8 cellular contexts compared by ENCODE assay signal in genomic region chr11:130145975-130146776, GRCh38. TPM values are rescaled to one million over a fixed set of nuclear protein-coding genes. Genes with fewer than 3 reads are reported as not detected.
DNase-seq lines count a peak whose midpoint lies in the region; ATAC-seq, FAIRE-seq and TF ChIP-seq lines count a peak whose summit lies in the region.

No MANE protein-coding gene starts in this region.

- ATAC-seq in HG03159 (IDR thresholded peaks at IDR 0.05; ENCODE audit: unreplicated experiment) (peak; percentile 26), GM12878 (peak; percentile 67), aorta (ENCODE audit: low FRiP score) (peak; percentile 58), GM21381 (IDR thresholded peaks at IDR 0.05; ENCODE audit: unreplicated experiment) (no peak), HG03442 (IDR thresholded peaks at IDR 0.05; ENCODE audit: unreplicated experiment) (no peak)
- ATAC-seq in activated T-cell treated with anti-CD3 and anti-CD28 coated beads, Interleukin-2, amount 50 U/mL, for 4 hours, result no peak

- H3K36me3 Mint-ChIP-seq in activated T-cell treated with anti-CD3 and anti-CD28 coated beads, Interleukin-2, amount 50 U/mL, for 4 hours (ENCODE audit: insufficient read depth), result peaks cover 5% of the 10 kb centered on the region

- H3K4me3 ChIP-seq in AG04449 (ENCODE audit: low read depth, low read length) (no peak overlapping the region), GM12878 (no peak overlapping the region), aorta (ENCODE audit: low read length in 2 of 2) (no peak overlapping the region)

- CTCF ChIA-PET in AG04449 (lab: Yijun Ruan, JAX), result interaction anchor here (0.6 to 2.2 kb wide), 9 partner anchors 11 to 264 kb away, joined by 3 to 10 read pairs (median 3); no protein-coding TSS in a partner anchor
- CTCF ChIA-PET in GM12878 (lab: Yijun Ruan, JAX), result interaction anchor here (0.8 to 3.5 kb wide), 9 partner anchors 9 to 223 kb away, joined by 3 to 45 read pairs (median 3); partner anchors contain the start of gene PRDM10

- no peak for FAIRE-seq in GM12878 (lab: Jason Lieb, UNC)

- H3K4me2 ChIP-seq in GM12878 (ENCODE audit: control insufficient read depth, insufficient read depth), result no peak overlapping the region

- H2AFZ ChIP-seq in GM12878 (ENCODE audit: control insufficient read depth, low read depth, low read length), result no peak overlapping the region

- no peak for TF ChIP-seq POLR2A in GM12878 (IDR thresholded peaks at IDR 0.05; ENCODE audit: low read depth, low read length)

- H3K27ac ChIP-seq in GM12878 (ENCODE audit: control insufficient read depth, insufficient read depth) (no peak overlapping the region), layer of hippocampus (ENCODE audit: low read depth, low read length) (peak overlapping the region; percentile 43), aorta (ENCODE audit: low read depth in 1 of 2, low read length in 2 of 2) (no peak overlapping the region)

- TF ChIP-seq EP300 in GM12878 (IDR thresholded peaks at IDR 0.05; ENCODE audit: borderline replicate concordance in 1 of 2, control insufficient read depth in 1 of 2, low read depth in 2 of 2, low read length in 2 of 2), result no peak

- no peak for DNase-seq in AG04449 (ENCODE audit: low read depth, low spot score)
- no peak for DNase-seq in GM12878 (ENCODE audit: low read depth, low spot score)
- DNase-seq in aorta, result no peak
- DNase-seq in activated T-cell treated with anti-CD3 and anti-CD28 coated beads, Interleukin-2, amount 50 U/mL, for 4 hours, result no peak

- H3K4me3 Mint-ChIP-seq in activated T-cell treated with anti-CD3 and anti-CD28 coated beads, Interleukin-2, amount 50 U/mL, for 4 hours, result no peak overlapping the region

- SMC1A ChIA-PET in GM12878 (lab: Charles Lee; ENCODE audit: uncharacterized antibody, unreplicated experiment), result interaction anchor here (1.1 to 5.0 kb wide), 10 partner anchors 13 to 225 kb away, joined by 3 to 33 read pairs (median 4); partner anchors contain the start of gene ST14

- no peaks in the 10 kb centered on the region for H3K36me3 ChIP-seq in GM12878 (ENCODE audit: control insufficient read depth in 2 of 2, insufficient read depth in 2 of 2, low read length in 1 of 2)
- H3K36me3 ChIP-seq in aorta (ENCODE audit: control insufficient read depth in 1 of 2, insufficient read depth in 2 of 2, low read length in 1 of 2), result peaks cover 0 to 2% of the 10 kb centered on the region in 2 donors

- peaks cover 42% of the 10 kb centered on the region for H3K4me1 ChIP-seq in GM12878 (ENCODE audit: control insufficient read depth, insufficient read depth, low read length)
- H3K4me1 ChIP-seq in aorta (ENCODE audit: control insufficient read depth in 1 of 2, insufficient read depth in 2 of 2, low read length in 2 of 2), result no peaks in the 10 kb centered on the region

- POLR2A ChIA-PET in AG04449 (lab: Yijun Ruan, JAX), result no interaction called here
- POLR2A ChIA-PET in GM12878 (lab: Charles Lee), result interaction anchor here (0.7 to 1.0 kb wide), 3 partner anchors 17 to 251 kb away, joined by 3 read pairs; no protein-coding TSS in a partner anchor

- WGBS in GM12878 (ENCODE audit: insufficient coverage, insufficient replicate concordance, low lambda C conversion rate, missing lambda C conversion rate), result 54% methylated on average over 15 of the region's 15 CpGs
- WGBS in aorta, 2 donors, result 69% methylated on average over 15 of the region's 15 CpGs

- RAD21 ChIA-PET in GM12878 (lab: Charles Lee; ENCODE audit: unreplicated experiment), result interaction anchor here (0.9 to 3.9 kb wide), 7 partner anchors 14 to 265 kb away, joined by 3 to 30 read pairs (median 4); no protein-coding TSS in a partner anchor

- no TSS peak for BruUV-seq in GM12878 (replicated peaks; lab: Mats Ljungman, UMichigan)

- in situ Hi-C loops in GM12878 (cut with MboI), result no loop called here

- H3K9me3 Mint-ChIP-seq in activated T-cell treated with anti-CD3 and anti-CD28 coated beads, Interleukin-2, amount 50 U/mL, for 4 hours, result no peaks in the 10 kb centered on the region

- peak; percentile 38 for TF ChIP-seq CTCF in AG04449 (IDR thresholded peaks at IDR 0.05; ENCODE audit: insufficient read depth, low read length, missing control alignments)
- TF ChIP-seq CTCF in GM12878 (IDR thresholded peaks at IDR 0.05 in 2 of 3, conservative IDR thresholded peaks at IDR 0.05 in 1 of 3; ENCODE audit: control insufficient read depth in 2 of 3, extremely low read depth in 1 of 3, insufficient read depth in 1 of 3, low read depth in 3 of 3, low read length in 3 of 3), result peak in 1 of 3 experiments; percentile 17; a peak in 1 of 6 replicates

- H3K27me3 ChIP-seq in GM12878 (replicated peaks in 1 of 2; ENCODE audit: control insufficient read depth in 2 of 2, insufficient read depth in 2 of 2, low read length in 1 of 2) (no peaks in the 10 kb centered on the region), layer of hippocampus (ENCODE audit: control insufficient read depth, insufficient read depth, low read length) (no peaks in the 10 kb centered on the region), aorta (ENCODE audit: control insufficient read depth in 1 of 2, insufficient read depth in 2 of 2, low read length in 1 of 2) (no peaks in the 10 kb centered on the region)

- H3K27me3 Mint-ChIP-seq in activated T-cell treated with anti-CD3 and anti-CD28 coated beads, Interleukin-2, amount 50 U/mL, for 4 hours (ENCODE audit: low read depth), result no peaks in the 10 kb centered on the region

- no peak overlapping the region for H3K9ac ChIP-seq in GM12878 (ENCODE audit: control insufficient read depth, insufficient read depth, low read length)

- H4K20me1 ChIP-seq in GM12878 (ENCODE audit: control insufficient read depth, insufficient read depth), result no peaks in the 10 kb centered on the region; the same call in 1 of the 2 replicates

- H3K79me2 ChIP-seq in GM12878 (ENCODE audit: control insufficient read depth, insufficient read depth, low read length), result no peaks in the 10 kb centered on the region

- no peak for TF ChIP-seq RAD21 in GM12878 (IDR thresholded peaks at IDR 0.05; ENCODE audit: insufficient read depth, low read depth, low read length)

- intact Hi-C loops in GM12878 (cut with micrococcal nuclease; ENCODE audit: unreplicated experiment), result loop anchor here (5.0 kb wide), 1 partner anchor 36 kb away; no protein-coding TSS in a partner anchor
- intact Hi-C loops in aorta (cut with DNase I), result no loop called here

- no peaks in the 10 kb centered on the region; the same call in 2 of the 3 replicates for H3K9me3 ChIP-seq in GM12878 (replicated peaks; ENCODE audit: control insufficient read depth, insufficient read depth, low read length)
- no peaks in the 10 kb centered on the region for H3K9me3 ChIP-seq in aorta (ENCODE audit: control insufficient read depth, low read length)

- peaks cover 17% of the 10 kb centered on the region for H3K4me1 Mint-ChIP-seq in activated T-cell treated with anti-CD3 and anti-CD28 coated beads, Interleukin-2, amount 50 U/mL, for 4 hours (ENCODE audit: low read depth)

TF ChIP-seq in GM12878, 131 proteins besides CTCF, POLR2A, EP300 and RAD21:
- TF ChIP-seq SMC3 (IDR thresholded peaks at IDR 0.05; ENCODE audit: borderline replicate concordance, low read length), result 0 out of 2 replicates have a peak, but pooled peaks have one; percentile 8
- no peak for TF ChIP-seq SUPT20H (IDR thresholded peaks at IDR 0.05; ENCODE audit: borderline replicate concordance, control insufficient read depth, low read depth, low read length)

RNA-seq across cellular contexts. Expression of gene ST14, which starts 13.4 kb away (rescaled TPM):
- total RNA-seq in GM12878 (2013; cell fraction: nucleolus; rRNA removed), result 12.9 and 13.5 TPM in 2 replicates
- 0.65 and 2.2 TPM in 2 replicates for total RNA-seq in GM12878 (2014; rRNA removed)
- total RNA-seq in GM12878 (2014; rRNA removed; fragmentation: Illumina TruSeq; extraction: Trizol), result 0.41 and 0.45 TPM in 2 replicates
- total RNA-seq in GM12878 (2021), result 1.4 and 1.6 TPM in 2 replicates
- 1.3 TPM for polyA plus RNA-seq in GM12878 (2011; ENCODE audit: low read depth)
- 1.6 and 3.9 TPM in 2 replicates for polyA plus RNA-seq in GM12878 (2011; rRNA removed)
- 6.1 and 7.0 TPM in 2 replicates for polyA plus RNA-seq in GM12878 (2011; cell fraction: cytosol; rRNA removed)
- polyA plus RNA-seq in GM12878 (2011; cell fraction: nucleus; rRNA removed), result 6.8 and 6.9 TPM in 2 replicates
- polyA plus RNA-seq in GM12878 (2012), result 2.7 and 3.6 TPM in 2 replicates
- polyA plus RNA-seq in GM12878 (2014; fragmentation: Illumina TruSeq; extraction: Trizol), result 0.22 and 0.73 TPM in 2 replicates
- under 1 TPM in 1 of 2 experiments, not detected in 1; 0.02 TPM for polyA plus RNA-seq in GM12878 (2014; fragmentation: Nextera tagmentation; extraction: Ambion mirVana)
- 0.72 and 0.74 TPM in 2 replicates for polyA plus RNA-seq in GM12878 (2014; rRNA removed)
- under 1 TPM in 1 of 2 experiments, not detected in 1; 0.50 TPM for polyA plus RNA-seq in GM12878 (2016; fragmentation: Nextera tagmentation; extraction: Ambion mirVana)
- polyA minus RNA-seq in GM12878 (2011; rRNA and poly(A)+ RNA removed), result 3.9 and 6.6 TPM in 2 replicates
- polyA minus RNA-seq in GM12878 (2011; cell fraction: cytosol; rRNA and poly(A)+ RNA removed), result 3.3 and 4.4 TPM in 2 replicates
- polyA minus RNA-seq in GM12878 (2011; cell fraction: nucleus; rRNA and poly(A)+ RNA removed), result 1.9 and 5.2 TPM in 2 replicates
- total RNA-seq in aorta, result 1 to 10 TPM; 3.6 to 8.7 TPM
- polyA plus RNA-seq in aorta, result 10 to 100 TPM in 1 of 2 donors, under 1 TPM in 1; 0.74 to 14.4 TPM
- under 1 TPM; 0.21 to 0.30 (median 0.28) TPM for total RNA-seq in activated T-cell treated with anti-CD3 and anti-CD28 coated beads, Interleukin-2, amount 50 U/mL, for 4 hours

Comparison
In these comparisons a context has a peak if more than half of its experiments do, and no peak if none do; other contexts are left out.
1. ATAC-seq: peak in HG03159 (single experiment), GM12878 (single experiment) and aorta (single experiment); none in activated T-cell treated with anti-CD3 and anti-CD28 coated beads, Interleukin-2, amount 50 U/mL, for 4 hours (0 of 2), GM21381 (single experiment) and HG03442 (single experiment).